In genomic region chr14:50944647-50945413, GRCh38 we compare ENCODE assay signal across 8 cellular contexts. TPM values are rescaled to one million over a fixed set of nuclear protein-coding genes. Genes with fewer than 3 reads are reported as not detected.
A peak's percentile ranks its signal among the peaks of the same experiment; 100 is the strongest.
DNase-seq lines count a peak whose midpoint lies in the region; ATAC-seq and TF ChIP-seq lines count a peak whose summit lies in the region.

No MANE protein-coding gene starts in this region.

- DNase-seq in NCI-H1092 treated with DMSO at 0.1 percent for 48 hours (lab: John Stamatoyannopoulos, UW), result peak; percentile 50
- DNase-seq in NCI-H1092 (lab: John Stamatoyannopoulos, UW), result no peak
- peak; percentile 51 for DNase-seq in HCEC 1CT
- DNase-seq in NCI-H748 (lab: John Stamatoyannopoulos, UW; ENCODE audit: unreplicated experiment), result peak; percentile 86
- DNase-seq in astrocyte of the spinal cord (ENCODE audit: low read depth, low spot score), result peak; percentile 40
- no peak for DNase-seq in immature natural killer cell
- DNase-seq in smooth muscle cell (lab: John Stamatoyannopoulos, UW; ENCODE audit: unreplicated experiment), result peak; percentile 46

- H3K4me3 Mint-ChIP-seq in immature natural killer cell, result peak overlapping the region; percentile 84 to 89 (median 85)

- peak overlapping the region; percentile 36 for H3K27ac ChIP-seq in smooth muscle cell (ENCODE audit: low read depth)

- no peaks in the 10 kb centered on the region for H4K20me1 ChIP-seq in smooth muscle cell (ENCODE audit: low read depth)

- peak overlapping the region; percentile 13 for H3K9ac ChIP-seq in smooth muscle cell (ENCODE audit: low read depth)

- no peaks in the 10 kb centered on the region for H3K36me3 Mint-ChIP-seq in immature natural killer cell

- H3K4me1 ChIP-seq in smooth muscle cell (ENCODE audit: low read depth), result peaks cover 6% of the 10 kb centered on the region

- H3K4me1 Mint-ChIP-seq in immature natural killer cell, result peaks cover 11 to 15% of the 10 kb centered on the region in 2 donors

- peak overlapping the region; percentile 96 for H2AFZ ChIP-seq in smooth muscle cell (ENCODE audit: low read depth)

- peaks cover 0 to 3% (median 0%) of the 10 kb centered on the region in 6 donors for H3K9me3 Mint-ChIP-seq in immature natural killer cell

- no peak for ATAC-seq in GM21423 (IDR thresholded peaks at IDR 0.05; ENCODE audit: unreplicated experiment)

- H3K4me3 ChIP-seq in astrocyte of the spinal cord (ENCODE audit: low read depth, low read length) (peak overlapping the region; percentile 70), smooth muscle cell (peak overlapping the region; percentile 77)

- WGBS in smooth muscle cell (ENCODE audit: low lambda C conversion rate), result 6% methylated on average over 29 of the region's 29 CpGs

- no peaks in the 10 kb centered on the region for H3K36me3 ChIP-seq in smooth muscle cell (ENCODE audit: low read depth)

- in situ Hi-C loops in astrocyte of the spinal cord (cut with HindIII; ENCODE audit: low sequenced_read_pairs), result no loop called here

- H3K4me2 ChIP-seq in smooth muscle cell, result peak overlapping the region; percentile 92

- no peaks in the 10 kb centered on the region for H3K9me3 ChIP-seq in smooth muscle cell (replicated peaks; ENCODE audit: low read depth)

- TF ChIP-seq CTCF in astrocyte of the spinal cord (IDR thresholded peaks at IDR 0.05; ENCODE audit: low read depth, low read length), result no peak
- no peak for TF ChIP-seq CTCF in smooth muscle cell (IDR thresholded peaks at IDR 0.05; ENCODE audit: borderline replicate concordance, insufficient read depth, poor library complexity, severe bottlenecking)

- no peaks in the 10 kb centered on the region for H3K27me3 ChIP-seq in smooth muscle cell (ENCODE audit: low read depth)

- peaks cover 4 to 30% (median 14%) of the 10 kb centered on the region in 3 donors for H3K27me3 Mint-ChIP-seq in immature natural killer cell (ENCODE audit: low read depth in 3 of 3)

- H3K27ac Mint-ChIP-seq in immature natural killer cell, result no peak overlapping the region

- H3K79me2 ChIP-seq in smooth muscle cell (ENCODE audit: low read depth), result no peaks in the 10 kb centered on the region

- peaks cover 11% of the 10 kb centered on the region for H3F3A ChIP-seq in smooth muscle cell (ENCODE audit: low read depth)

RNA-seq across cellular contexts. Expression of gene PYGL, which starts 0.5 kb away (rescaled TPM):
- polyA plus RNA-seq in immature natural killer cell (1 to 10 TPM in 1 of 3 donors, under 1 TPM in 1, not detected in 1; 0.50 to 2.1 TPM), smooth muscle cell (23.4 and 29.7 TPM in 2 replicates)
- total RNA-seq in smooth muscle cell, result 28.8 and 43.0 TPM in 2 replicates

Comparison
In these comparisons a context has a peak if more than half of its experiments do, and no peak if none do; other contexts are left out.
1. DNase-seq: peak in NCI-H1092 treated with DMSO at 0.1 percent for 48 hours (single experiment), HCEC 1CT (single experiment), NCI-H748 (single experiment), astrocyte of the spinal cord (single experiment) and smooth muscle cell (single experiment); none in NCI-H1092 (single experiment) and immature natural killer cell (0 of 3).